In the genomic region with DNA sequence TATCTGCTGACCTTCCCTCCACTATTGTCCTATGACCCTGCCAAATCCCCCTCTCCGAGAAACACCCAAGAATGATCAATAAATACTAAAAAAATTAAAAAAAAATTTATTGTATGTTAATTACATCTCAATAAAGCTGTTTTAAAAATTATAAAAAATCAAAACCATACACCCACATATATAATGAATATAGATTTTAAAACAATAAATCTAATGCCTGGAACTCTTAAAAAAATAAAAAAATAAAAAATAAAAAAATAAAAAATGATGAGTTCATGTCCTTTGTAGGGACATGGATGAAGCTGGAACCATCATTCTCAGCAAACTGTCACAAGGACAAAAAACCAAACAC, we compare ENCODE assay signal across 5 cellular contexts.
DNase-seq lines count a peak whose midpoint lies in the region; ATAC-seq, FAIRE-seq and TF ChIP-seq lines count a peak whose summit lies in the region.
"Not testable (repeated sequence)": the region's sequence is repeated elsewhere in the genome, so short reads cannot be mapped to it uniquely, and the experiment has no call there.

No MANE protein-coding gene starts in this region.

- 13% methylated on average over 1 of the region's 1 CpG for WGBS in K562 (ENCODE audit: insufficient coverage, low coverage, missing lambda C conversion rate)

- FAIRE-seq in A204.1 (lab: Jason Lieb, UNC) (peak; percentile 58), RCC 7860 (lab: Jason Lieb, UNC) (peak; percentile 27)
- FAIRE-seq in K562 (lab: Jason Lieb, UNC): not testable (repeated sequence)

- ATAC-seq in WTC11, K562: not testable (repeated sequence)

- POLR2A ChIA-PET in WTC11 (lab: Charles Lee); K562 (lab: Yijun Ruan, JAX): not testable (repeated sequence)

- H3K4me2 ChIP-seq in K562 (ENCODE audit: insufficient read depth, low read length): not testable (repeated sequence)

- H3K9me3 Mint-ChIP-seq in WTC11: peaks cover 26% of the 10 kb centered on the region
- not testable (repeated sequence) for H3K9me3 Mint-ChIP-seq in glutamatergic neuron (ENCODE audit: unreplicated experiment)

- not testable (repeated sequence) for TF ChIP-seq RAD21 in K562 (CRISPR knock-in tag; conservative IDR thresholded peaks at IDR 0.05 in 1 of 2, IDR thresholded peaks at IDR 0.05 in 1 of 2)

- TF ChIP-seq POLR2A in K562 (conservative IDR thresholded peaks at IDR 0.05): not testable (repeated sequence)

- in situ Hi-C loops in K562 (cut with MboI): not testable (repeated sequence)

- H3K4me3 Mint-ChIP-seq in WTC11; glutamatergic neuron (ENCODE audit: unreplicated experiment): not testable (repeated sequence)

- TF ChIP-seq EP300 in K562 (IDR thresholded peaks at IDR 0.05; ENCODE audit: low read length): not testable (repeated sequence)

- H3K9ac ChIP-seq in K562 (ENCODE audit: insufficient read depth in 1 of 2, low read depth in 2 of 2, low read length in 2 of 2): not testable (repeated sequence)

- intact Hi-C loops in K562 (cut with micrococcal nuclease): loop anchor here (5.0 kb wide), 1 partner anchor 44 kb away; no protein-coding TSS in a partner anchor

- CTCF ChIA-PET in WTC11 (lab: Charles Lee): interaction anchor here (1.5 kb wide), 1 partner anchor 11 kb away, joined by 7 read pairs; no protein-coding TSS in a partner anchor
- CTCF ChIA-PET in K562 (lab: Yijun Ruan, JAX; ENCODE audit: low intra/inter-chr PET ratio): not testable (repeated sequence)

- not testable (repeated sequence) for H3K27me3 Mint-ChIP-seq in WTC11 (ENCODE audit: low read depth); glutamatergic neuron (ENCODE audit: unreplicated experiment)

- peaks cover 11% of the 10 kb centered on the region; the same call in 1 of the 2 replicates for H3K4me1 Mint-ChIP-seq in WTC11
- peaks cover 13% of the 10 kb centered on the region for H3K4me1 Mint-ChIP-seq in glutamatergic neuron (ENCODE audit: low read depth, unreplicated experiment)

- H3K36me3 Mint-ChIP-seq in WTC11: peaks cover 27% of the 10 kb centered on the region
- H3K36me3 Mint-ChIP-seq in glutamatergic neuron (ENCODE audit: unreplicated experiment): not testable (repeated sequence)

- not testable (repeated sequence) for H3K27me3 ChIP-seq in K562 (ENCODE audit: control insufficient read depth in 2 of 2, insufficient read depth in 2 of 2, low read length in 2 of 2)

- not testable (repeated sequence) for BruUV-seq in K562 (replicated peaks; lab: Mats Ljungman, UMichigan)

- H3K36me3 ChIP-seq in K562 (ENCODE audit: control insufficient read depth, insufficient read depth, low read length): peaks cover 16% of the 10 kb centered on the region

- H3K4me3 ChIP-seq in K562: not testable (repeated sequence)

- H3K79me2 ChIP-seq in K562 (ENCODE audit: control insufficient read depth, insufficient read depth, low read length): peaks cover 70% of the 10 kb centered on the region

- not testable (repeated sequence) for H3K9me1 ChIP-seq in K562 (ENCODE audit: control insufficient read depth, insufficient read depth, low read length)

- H3K27ac ChIP-seq in K562 (ENCODE audit: extremely low read depth, low read depth, low read length): not testable (repeated sequence)

- H3K9me3 ChIP-seq in K562 (replicated peaks; ENCODE audit: control insufficient read depth, insufficient read depth, low read depth, low read length): peaks cover 13% of the 10 kb centered on the region; the same call in 1 of the 2 replicates

- DNase-seq in RCC 7860 (ENCODE audit: low spot score); WTC11 (ENCODE audit: low spot score); K562 (ENCODE audit: extremely low read depth in 1 of 4, low spot score in 3 of 4); glutamatergic neuron: not testable (repeated sequence)

- H3K4me1 ChIP-seq in K562 (replicated peaks in 1 of 2; ENCODE audit: control insufficient read depth in 2 of 2, insufficient read depth in 2 of 2, low read length in 2 of 2): peaks cover 15 to 40% of the 10 kb centered on the region in 2 experiments

- not testable (repeated sequence) for H4K20me1 ChIP-seq in K562 (replicated peaks; ENCODE audit: control insufficient read depth, insufficient read depth, low read length)

- not testable (repeated sequence) for H2AFZ ChIP-seq in K562 (ENCODE audit: low read depth, low read length)

- TF ChIP-seq CTCF in WTC11 (IDR thresholded peaks at IDR 0.05); K562 (IDR thresholded peaks at IDR 0.05 in 2 of 3, conservative IDR thresholded peaks at IDR 0.05 in 1 of 3; ENCODE audit: insufficient read depth in 2 of 3, low read depth in 1 of 3, low read length in 3 of 3); glutamatergic neuron (IDR thresholded peaks at IDR 0.05; ENCODE audit: partially characterized antibody, unreplicated experiment): not testable (repeated sequence)

- not testable (repeated sequence) for H3K27ac Mint-ChIP-seq in WTC11
- H3K27ac Mint-ChIP-seq in glutamatergic neuron (ENCODE audit: unreplicated experiment): peak overlapping the region; percentile 78

TF ChIP-seq in WTC11, 78 proteins besides CTCF, POLR2A, EP300 and RAD21:
- TF ChIP-seq HMGA2 (CRISPR knock-in tag; IDR thresholded peaks at IDR 0.05): peak; percentile 56
TF ChIP-seq in WTC11: peak in this region for 1; not testable (repeated sequence) for 77.

TF ChIP-seq in K562, 482 proteins besides CTCF, POLR2A, EP300 and RAD21 (continues in another document):
- TF ChIP-seq POLR2H (tag; IDR thresholded peaks at IDR 0.05; ENCODE audit: low read depth) (peak; percentile 28; the same call in 1 of the 2 replicates), TAF9B (IDR thresholded peaks at IDR 0.05; ENCODE audit: partially characterized antibody) (peak; percentile 9)
- TF ChIP-seq, protein P1, sequence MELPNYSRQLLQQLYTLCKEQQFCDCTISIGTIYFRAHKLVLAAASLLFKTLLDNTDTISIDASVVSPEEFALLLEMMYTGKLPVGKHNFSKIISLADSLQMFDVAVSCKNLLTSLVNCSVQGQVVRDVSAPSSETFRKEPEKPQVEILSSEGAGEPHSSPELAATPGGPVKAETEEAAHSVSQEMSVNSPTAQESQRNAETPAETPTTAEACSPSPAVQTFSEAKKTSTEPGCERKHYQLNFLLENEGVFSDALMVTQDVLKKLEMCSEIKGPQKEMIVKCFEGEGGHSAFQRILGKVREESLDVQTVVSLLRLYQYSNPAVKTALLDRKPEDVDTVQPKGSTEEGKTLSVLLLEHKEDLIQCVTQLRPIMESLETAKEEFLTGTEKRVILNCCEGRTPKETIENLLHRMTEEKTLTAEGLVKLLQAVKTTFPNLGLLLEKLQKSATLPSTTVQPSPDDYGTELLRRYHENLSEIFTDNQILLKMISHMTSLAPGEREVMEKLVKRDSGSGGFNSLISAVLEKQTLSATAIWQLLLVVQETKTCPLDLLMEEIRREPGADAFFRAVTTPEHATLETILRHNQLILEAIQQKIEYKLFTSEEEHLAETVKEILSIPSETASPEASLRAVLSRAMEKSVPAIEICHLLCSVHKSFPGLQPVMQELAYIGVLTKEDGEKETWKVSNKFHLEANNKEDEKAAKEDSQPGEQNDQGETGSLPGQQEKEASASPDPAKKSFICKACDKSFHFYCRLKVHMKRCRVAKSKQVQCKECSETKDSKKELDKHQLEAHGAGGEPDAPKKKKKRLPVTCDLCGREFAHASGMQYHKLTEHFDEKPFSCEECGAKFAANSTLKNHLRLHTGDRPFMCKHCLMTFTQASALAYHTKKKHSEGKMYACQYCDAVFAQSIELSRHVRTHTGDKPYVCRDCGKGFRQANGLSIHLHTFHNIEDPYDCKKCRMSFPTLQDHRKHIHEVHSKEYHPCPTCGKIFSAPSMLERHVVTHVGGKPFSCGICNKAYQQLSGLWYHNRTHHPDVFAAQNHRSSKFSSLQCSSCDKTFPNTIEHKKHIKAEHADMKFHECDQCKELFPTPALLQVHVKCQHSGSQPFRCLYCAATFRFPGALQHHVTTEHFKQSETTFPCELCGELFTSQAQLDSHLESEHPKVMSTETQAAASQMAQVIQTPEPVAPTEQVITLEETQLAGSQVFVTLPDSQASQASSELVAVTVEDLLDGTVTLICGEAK (IDR thresholded peaks at IDR 0.05): 0 out of 2 replicates have a peak, but pooled peaks have one; percentile 52
- TF ChIP-seq, protein P1 (CRISPR knock-in tag; IDR thresholded peaks at IDR 0.05): not testable (repeated sequence)
